In the genomic region with DNA sequence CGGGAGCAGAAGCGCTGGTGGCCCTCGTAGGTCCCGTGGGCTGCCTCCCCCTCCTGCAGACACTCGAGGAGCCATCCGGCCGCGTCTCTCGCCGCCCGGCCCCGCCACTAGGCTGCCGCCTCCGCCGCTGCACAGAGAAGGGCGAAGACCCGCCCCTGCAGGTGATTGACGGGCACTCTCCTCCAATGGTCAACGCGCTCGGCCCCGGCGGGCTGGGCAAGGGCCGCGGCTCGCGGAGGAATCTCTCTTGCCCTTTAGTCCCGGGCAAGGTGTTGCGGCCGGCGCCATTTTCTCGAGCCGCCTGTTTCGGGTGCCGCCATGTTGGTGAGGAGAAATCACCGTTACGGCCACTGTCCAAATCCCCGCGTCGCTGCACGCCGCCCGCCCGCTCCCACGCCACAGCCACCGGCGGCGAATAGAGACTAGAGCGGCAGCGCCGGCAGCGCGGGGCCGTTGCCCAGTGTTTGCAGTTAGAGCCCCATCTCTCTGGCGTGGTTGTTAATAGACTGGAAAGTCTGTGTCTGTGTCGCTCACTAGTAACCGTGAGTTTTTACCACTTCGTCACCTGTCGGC, we compare ENCODE assay signal across 1 cellular context.
TF ChIP-seq lines count a peak whose summit lies in the region.

A gene with protein sequence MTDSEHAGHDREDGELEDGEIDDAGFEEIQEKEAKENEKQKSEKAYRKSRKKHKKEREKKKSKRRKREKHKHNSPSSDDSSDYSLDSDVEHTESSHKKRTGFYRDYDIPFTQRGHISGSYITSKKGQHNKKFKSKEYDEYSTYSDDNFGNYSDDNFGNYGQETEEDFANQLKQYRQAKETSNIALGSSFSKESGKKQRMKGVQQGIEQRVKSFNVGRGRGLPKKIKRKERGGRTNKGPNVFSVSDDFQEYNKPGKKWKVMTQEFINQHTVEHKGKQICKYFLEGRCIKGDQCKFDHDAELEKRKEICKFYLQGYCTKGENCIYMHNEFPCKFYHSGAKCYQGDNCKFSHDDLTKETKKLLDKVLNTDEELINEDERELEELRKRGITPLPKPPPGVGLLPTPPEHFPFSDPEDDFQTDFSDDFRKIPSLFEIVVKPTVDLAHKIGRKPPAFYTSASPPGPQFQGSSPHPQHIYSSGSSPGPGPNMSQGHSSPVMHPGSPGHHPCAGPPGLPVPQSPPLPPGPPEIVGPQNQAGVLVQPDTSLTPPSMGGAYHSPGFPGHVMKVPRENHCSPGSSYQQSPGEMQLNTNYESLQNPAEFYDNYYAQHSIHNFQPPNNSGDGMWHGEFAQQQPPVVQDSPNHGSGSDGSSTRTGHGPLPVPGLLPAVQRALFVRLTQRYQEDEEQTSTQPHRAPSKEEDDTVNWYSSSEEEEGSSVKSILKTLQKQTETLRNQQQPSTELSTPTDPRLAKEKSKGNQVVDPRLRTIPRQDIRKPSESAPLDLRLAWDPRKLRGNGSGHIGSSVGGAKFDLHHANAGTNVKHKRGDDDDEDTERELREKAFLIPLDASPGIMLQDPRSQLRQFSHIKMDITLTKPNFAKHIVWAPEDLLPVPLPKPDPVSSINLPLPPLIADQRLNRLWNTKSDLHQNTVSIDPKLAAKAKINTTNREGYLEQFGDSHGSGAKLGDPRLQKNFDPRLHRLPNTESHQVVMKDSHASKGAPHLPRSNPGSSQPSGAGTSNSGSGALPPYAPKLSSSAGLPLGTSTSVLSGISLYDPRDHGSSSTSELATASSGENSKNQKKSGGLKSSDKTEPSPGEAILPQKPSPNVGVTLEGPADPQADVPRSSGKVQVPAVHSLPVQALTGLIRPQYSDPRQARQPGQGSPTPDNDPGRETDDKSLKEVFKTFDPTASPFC (plus strand): TSS at position 284 of the 573 bp plus-strand sequence. CDS start 398 bp downstream, outside the sequence.

TF ChIP-seq in WTC11, 78 proteins besides CTCF, POLR2A, EP300 and RAD21 (continued from another document and continues in another):
- TF ChIP-seq, protein P1, sequence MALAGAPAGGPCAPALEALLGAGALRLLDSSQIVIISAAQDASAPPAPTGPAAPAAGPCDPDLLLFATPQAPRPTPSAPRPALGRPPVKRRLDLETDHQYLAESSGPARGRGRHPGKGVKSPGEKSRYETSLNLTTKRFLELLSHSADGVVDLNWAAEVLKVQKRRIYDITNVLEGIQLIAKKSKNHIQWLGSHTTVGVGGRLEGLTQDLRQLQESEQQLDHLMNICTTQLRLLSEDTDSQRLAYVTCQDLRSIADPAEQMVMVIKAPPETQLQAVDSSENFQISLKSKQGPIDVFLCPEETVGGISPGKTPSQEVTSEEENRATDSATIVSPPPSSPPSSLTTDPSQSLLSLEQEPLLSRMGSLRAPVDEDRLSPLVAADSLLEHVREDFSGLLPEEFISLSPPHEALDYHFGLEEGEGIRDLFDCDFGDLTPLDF (CRISPR knock-in tag; IDR thresholded peaks at IDR 0.05): no peak
- TF ChIP-seq ZNF423 (CRISPR knock-in tag; IDR thresholded peaks at IDR 0.05) (no peak), CREM (CRISPR knock-in tag; IDR thresholded peaks at IDR 0.05) (no peak), ZNF263 (CRISPR knock-in tag; IDR thresholded peaks at IDR 0.05; ENCODE audit: low read depth) (0 out of 2 replicates have a peak, but pooled peaks have one; percentile 26), ESRRA (CRISPR knock-in tag; IDR thresholded peaks at IDR 0.05; ENCODE audit: borderline replicate concordance) (no peak), SP1 (CRISPR knock-in tag; conservative IDR thresholded peaks at IDR 0.05) (peak; percentile 98), ZNF232 (CRISPR knock-in tag; IDR thresholded peaks at IDR 0.05) (peak; percentile 87; the same call in 1 of the 2 replicates), OVOL2 (CRISPR knock-in tag; IDR thresholded peaks at IDR 0.05; ENCODE audit: borderline replicate concordance) (peak; percentile 75; the same call in 1 of the 2 replicates), PRRX2 (CRISPR knock-in tag; IDR thresholded peaks at IDR 0.05) (no peak), ZNF671 (CRISPR knock-in tag; IDR thresholded peaks at IDR 0.05) (no peak), RORB (CRISPR knock-in tag; IDR thresholded peaks at IDR 0.05) (no peak), RELA (CRISPR knock-in tag; IDR thresholded peaks at IDR 0.05; ENCODE audit: borderline replicate concordance) (0 out of 2 replicates have a peak, but pooled peaks have one; percentile 19), GTF2I (CRISPR knock-in tag; conservative IDR thresholded peaks at IDR 0.05) (no peak), NR3C1 (CRISPR knock-in tag; conservative IDR thresholded peaks at IDR 0.05; ENCODE audit: low read depth) (peak; percentile 35; the same call in 1 of the 2 replicates), EMX1 (CRISPR knock-in tag; IDR thresholded peaks at IDR 0.05) (0 out of 2 replicates have a peak, but pooled peaks have one; percentile 52), GABPB1 (CRISPR knock-in tag; IDR thresholded peaks at IDR 0.05) (peak; percentile 88), ZNF396 (CRISPR knock-in tag; IDR thresholded peaks at IDR 0.05; ENCODE audit: borderline replicate concordance) (no peak), MXD4 (CRISPR knock-in tag; IDR thresholded peaks at IDR 0.05; ENCODE audit: borderline replicate concordance) (no peak), CBFB (CRISPR knock-in tag; IDR thresholded peaks at IDR 0.05; ENCODE audit: low read depth) (peak; percentile 76; the same call in 1 of the 2 replicates), FOXP1 (CRISPR knock-in tag; IDR thresholded peaks at IDR 0.05; ENCODE audit: borderline replicate concordance) (peak; percentile 95)
- TF ChIP-seq, protein P2, sequence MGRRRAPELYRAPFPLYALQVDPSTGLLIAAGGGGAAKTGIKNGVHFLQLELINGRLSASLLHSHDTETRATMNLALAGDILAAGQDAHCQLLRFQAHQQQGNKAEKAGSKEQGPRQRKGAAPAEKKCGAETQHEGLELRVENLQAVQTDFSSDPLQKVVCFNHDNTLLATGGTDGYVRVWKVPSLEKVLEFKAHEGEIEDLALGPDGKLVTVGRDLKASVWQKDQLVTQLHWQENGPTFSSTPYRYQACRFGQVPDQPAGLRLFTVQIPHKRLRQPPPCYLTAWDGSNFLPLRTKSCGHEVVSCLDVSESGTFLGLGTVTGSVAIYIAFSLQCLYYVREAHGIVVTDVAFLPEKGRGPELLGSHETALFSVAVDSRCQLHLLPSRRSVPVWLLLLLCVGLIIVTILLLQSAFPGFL (CRISPR knock-in tag; IDR thresholded peaks at IDR 0.05; ENCODE audit: borderline replicate concordance): peak; percentile 50; the same call in 1 of the 2 replicates
- TF ChIP-seq, protein P3, sequence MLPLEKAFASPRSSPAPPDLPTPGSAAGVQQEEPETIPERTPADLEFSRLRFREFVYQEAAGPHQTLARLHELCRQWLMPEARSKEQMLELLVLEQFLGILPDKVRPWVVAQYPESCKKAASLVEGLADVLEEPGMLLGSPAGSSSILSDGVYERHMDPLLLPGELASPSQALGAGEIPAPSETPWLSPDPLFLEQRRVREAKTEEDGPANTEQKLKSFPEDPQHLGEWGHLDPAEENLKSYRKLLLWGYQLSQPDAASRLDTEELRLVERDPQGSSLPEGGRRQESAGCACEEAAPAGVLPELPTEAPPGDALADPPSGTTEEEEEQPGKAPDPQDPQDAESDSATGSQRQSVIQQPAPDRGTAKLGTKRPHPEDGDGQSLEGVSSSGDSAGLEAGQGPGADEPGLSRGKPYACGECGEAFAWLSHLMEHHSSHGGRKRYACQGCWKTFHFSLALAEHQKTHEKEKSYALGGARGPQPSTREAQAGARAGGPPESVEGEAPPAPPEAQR (CRISPR knock-in tag; IDR thresholded peaks at IDR 0.05): no peak
- TF ChIP-seq, protein P4, sequence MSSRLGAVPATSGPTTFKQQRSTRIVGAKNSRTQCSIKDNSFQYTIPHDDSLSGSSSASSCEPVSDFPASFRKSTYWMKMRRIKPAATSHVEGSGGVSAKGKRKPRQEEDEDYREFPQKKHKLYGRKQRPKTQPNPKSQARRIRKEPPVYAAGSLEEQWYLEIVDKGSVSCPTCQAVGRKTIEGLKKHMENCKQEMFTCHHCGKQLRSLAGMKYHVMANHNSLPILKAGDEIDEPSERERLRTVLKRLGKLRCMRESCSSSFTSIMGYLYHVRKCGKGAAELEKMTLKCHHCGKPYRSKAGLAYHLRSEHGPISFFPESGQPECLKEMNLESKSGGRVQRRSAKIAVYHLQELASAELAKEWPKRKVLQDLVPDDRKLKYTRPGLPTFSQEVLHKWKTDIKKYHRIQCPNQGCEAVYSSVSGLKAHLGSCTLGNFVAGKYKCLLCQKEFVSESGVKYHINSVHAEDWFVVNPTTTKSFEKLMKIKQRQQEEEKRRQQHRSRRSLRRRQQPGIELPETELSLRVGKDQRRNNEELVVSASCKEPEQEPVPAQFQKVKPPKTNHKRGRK (CRISPR knock-in tag; IDR thresholded peaks at IDR 0.05; ENCODE audit: borderline replicate concordance): no peak
- TF ChIP-seq, protein P5, sequence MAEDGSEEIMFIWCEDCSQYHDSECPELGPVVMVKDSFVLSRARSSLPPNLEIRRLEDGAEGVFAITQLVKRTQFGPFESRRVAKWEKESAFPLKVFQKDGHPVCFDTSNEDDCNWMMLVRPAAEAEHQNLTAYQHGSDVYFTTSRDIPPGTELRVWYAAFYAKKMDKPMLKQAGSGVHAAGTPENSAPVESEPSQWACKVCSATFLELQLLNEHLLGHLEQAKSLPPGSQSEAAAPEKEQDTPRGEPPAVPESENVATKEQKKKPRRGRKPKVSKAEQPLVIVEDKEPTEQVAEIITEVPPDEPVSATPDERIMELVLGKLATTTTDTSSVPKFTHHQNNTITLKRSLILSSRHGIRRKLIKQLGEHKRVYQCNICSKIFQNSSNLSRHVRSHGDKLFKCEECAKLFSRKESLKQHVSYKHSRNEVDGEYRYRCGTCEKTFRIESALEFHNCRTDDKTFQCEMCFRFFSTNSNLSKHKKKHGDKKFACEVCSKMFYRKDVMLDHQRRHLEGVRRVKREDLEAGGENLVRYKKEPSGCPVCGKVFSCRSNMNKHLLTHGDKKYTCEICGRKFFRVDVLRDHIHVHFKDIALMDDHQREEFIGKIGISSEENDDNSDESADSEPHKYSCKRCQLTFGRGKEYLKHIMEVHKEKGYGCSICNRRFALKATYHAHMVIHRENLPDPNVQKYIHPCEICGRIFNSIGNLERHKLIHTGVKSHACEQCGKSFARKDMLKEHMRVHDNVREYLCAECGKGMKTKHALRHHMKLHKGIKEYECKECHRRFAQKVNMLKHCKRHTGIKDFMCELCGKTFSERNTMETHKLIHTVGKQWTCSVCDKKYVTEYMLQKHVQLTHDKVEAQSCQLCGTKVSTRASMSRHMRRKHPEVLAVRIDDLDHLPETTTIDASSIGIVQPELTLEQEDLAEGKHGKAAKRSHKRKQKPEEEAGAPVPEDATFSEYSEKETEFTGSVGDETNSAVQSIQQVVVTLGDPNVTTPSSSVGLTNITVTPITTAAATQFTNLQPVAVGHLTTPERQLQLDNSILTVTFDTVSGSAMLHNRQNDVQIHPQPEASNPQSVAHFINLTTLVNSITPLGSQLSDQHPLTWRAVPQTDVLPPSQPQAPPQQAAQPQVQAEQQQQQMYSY (CRISPR knock-in tag; IDR thresholded peaks at IDR 0.05): no peak
- TF ChIP-seq, protein P6, sequence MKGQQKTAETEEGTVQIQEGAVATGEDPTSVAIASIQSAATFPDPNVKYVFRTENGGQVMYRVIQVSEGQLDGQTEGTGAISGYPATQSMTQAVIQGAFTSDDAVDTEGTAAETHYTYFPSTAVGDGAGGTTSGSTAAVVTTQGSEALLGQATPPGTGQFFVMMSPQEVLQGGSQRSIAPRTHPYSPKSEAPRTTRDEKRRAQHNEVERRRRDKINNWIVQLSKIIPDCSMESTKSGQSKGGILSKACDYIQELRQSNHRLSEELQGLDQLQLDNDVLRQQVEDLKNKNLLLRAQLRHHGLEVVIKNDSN (CRISPR knock-in tag; IDR thresholded peaks at IDR 0.05): peak; percentile 55; the same call in 1 of the 2 replicates
- TF ChIP-seq, protein P7, sequence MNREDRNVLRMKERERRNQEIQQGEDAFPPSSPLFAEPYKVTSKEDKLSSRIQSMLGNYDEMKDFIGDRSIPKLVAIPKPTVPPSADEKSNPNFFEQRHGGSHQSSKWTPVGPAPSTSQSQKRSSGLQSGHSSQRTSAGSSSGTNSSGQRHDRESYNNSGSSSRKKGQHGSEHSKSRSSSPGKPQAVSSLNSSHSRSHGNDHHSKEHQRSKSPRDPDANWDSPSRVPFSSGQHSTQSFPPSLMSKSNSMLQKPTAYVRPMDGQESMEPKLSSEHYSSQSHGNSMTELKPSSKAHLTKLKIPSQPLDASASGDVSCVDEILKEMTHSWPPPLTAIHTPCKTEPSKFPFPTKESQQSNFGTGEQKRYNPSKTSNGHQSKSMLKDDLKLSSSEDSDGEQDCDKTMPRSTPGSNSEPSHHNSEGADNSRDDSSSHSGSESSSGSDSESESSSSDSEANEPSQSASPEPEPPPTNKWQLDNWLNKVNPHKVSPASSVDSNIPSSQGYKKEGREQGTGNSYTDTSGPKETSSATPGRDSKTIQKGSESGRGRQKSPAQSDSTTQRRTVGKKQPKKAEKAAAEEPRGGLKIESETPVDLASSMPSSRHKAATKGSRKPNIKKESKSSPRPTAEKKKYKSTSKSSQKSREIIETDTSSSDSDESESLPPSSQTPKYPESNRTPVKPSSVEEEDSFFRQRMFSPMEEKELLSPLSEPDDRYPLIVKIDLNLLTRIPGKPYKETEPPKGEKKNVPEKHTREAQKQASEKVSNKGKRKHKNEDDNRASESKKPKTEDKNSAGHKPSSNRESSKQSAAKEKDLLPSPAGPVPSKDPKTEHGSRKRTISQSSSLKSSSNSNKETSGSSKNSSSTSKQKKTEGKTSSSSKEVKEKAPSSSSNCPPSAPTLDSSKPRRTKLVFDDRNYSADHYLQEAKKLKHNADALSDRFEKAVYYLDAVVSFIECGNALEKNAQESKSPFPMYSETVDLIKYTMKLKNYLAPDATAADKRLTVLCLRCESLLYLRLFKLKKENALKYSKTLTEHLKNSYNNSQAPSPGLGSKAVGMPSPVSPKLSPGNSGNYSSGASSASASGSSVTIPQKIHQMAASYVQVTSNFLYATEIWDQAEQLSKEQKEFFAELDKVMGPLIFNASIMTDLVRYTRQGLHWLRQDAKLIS (CRISPR knock-in tag; IDR thresholded peaks at IDR 0.05; ENCODE audit: borderline replicate concordance): no peak; the same call in 1 of the 2 replicates
- TF ChIP-seq, protein P8, sequence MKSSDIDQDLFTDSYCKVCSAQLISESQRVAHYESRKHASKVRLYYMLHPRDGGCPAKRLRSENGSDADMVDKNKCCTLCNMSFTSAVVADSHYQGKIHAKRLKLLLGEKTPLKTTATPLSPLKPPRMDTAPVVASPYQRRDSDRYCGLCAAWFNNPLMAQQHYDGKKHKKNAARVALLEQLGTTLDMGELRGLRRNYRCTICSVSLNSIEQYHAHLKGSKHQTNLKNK (CRISPR knock-in tag; IDR thresholded peaks at IDR 0.05): no peak
- TF ChIP-seq, protein P9, sequence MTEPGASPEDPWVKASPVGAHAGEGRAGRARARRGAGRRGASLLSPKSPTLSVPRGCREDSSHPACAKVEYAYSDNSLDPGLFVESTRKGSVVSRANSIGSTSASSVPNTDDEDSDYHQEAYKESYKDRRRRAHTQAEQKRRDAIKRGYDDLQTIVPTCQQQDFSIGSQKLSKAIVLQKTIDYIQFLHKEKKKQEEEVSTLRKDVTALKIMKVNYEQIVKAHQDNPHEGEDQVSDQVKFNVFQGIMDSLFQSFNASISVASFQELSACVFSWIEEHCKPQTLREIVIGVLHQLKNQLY (CRISPR knock-in tag; IDR thresholded peaks at IDR 0.05): no peak
- TF ChIP-seq, protein P10, sequence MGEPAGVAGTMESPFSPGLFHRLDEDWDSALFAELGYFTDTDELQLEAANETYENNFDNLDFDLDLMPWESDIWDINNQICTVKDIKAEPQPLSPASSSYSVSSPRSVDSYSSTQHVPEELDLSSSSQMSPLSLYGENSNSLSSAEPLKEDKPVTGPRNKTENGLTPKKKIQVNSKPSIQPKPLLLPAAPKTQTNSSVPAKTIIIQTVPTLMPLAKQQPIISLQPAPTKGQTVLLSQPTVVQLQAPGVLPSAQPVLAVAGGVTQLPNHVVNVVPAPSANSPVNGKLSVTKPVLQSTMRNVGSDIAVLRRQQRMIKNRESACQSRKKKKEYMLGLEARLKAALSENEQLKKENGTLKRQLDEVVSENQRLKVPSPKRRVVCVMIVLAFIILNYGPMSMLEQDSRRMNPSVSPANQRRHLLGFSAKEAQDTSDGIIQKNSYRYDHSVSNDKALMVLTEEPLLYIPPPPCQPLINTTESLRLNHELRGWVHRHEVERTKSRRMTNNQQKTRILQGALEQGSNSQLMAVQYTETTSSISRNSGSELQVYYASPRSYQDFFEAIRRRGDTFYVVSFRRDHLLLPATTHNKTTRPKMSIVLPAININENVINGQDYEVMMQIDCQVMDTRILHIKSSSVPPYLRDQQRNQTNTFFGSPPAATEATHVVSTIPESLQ (CRISPR knock-in tag; IDR thresholded peaks at IDR 0.05): no peak
